ENCODE assay signal across 12 cellular contexts in genomic region chr13:97243915-97244820, GRCh38. TPM values are rescaled to one million over a fixed set of nuclear protein-coding genes. Genes with fewer than 3 reads are reported as not detected.
DNase-seq lines count a peak whose midpoint lies in the region; ATAC-seq and TF ChIP-seq lines count a peak whose summit lies in the region.
"Had no signal": no experiment of that assay in that cellular context is flagged by ENCODE, and none has a peak within 500 bp of the region (broad histone marks: within the 10 kb centered on the region; RNA-seq: fewer than 3 reads in every experiment).

No MANE protein-coding gene starts in this region.

- in situ Hi-C loops in IMR-90 (cut with MboI; ENCODE audit: low sequenced_read_pairs), result no loop called here
- in situ Hi-C loops in KBM-7 (cut with MboI; ENCODE audit: low pct_unique_long_range_greater_than_20kb, low sequenced_read_pairs), result no loop called here

- H2BK20ac ChIP-seq in IMR-90 (ENCODE audit: low read depth, low read length), result no peak overlapping the region; the same call in 1 of the 2 replicates

- no peak for DNase-seq in IMR-90
- DNase-seq in mesenchymal stem cell, result no peak
- no peak for DNase-seq in suprapubic skin (ENCODE audit: low spot score in 2 of 2)
- DNase-seq in KBM-7, result no peak
- DNase-seq in NCI-H82 treated with DMSO at 0.1 percent for 48 hours (lab: John Stamatoyannopoulos, UW; ENCODE audit: unreplicated experiment), result no peak
- no peak for DNase-seq in activated CD4-positive, CD25-positive, alpha-beta regulatory T cell (lab: John Stamatoyannopoulos, UW)
- no peak for DNase-seq in NOMO-1 treated with DMSO at 0.1 percent for 48 hours (lab: John Stamatoyannopoulos, UW; ENCODE audit: unreplicated experiment)
- DNase-seq: activated CD4-positive, alpha-beta T cell treated with anti-CD3 and anti-CD28 coated beads, Interleukin-2, amount 50 U/mL, for 48 hours; SW 1271 had no signal

- TF ChIP-seq POLR2A in IMR-90 (IDR thresholded peaks at IDR 0.05; ENCODE audit: low read depth, low read length) (no peak), suprapubic skin (IDR thresholded peaks at IDR 0.05) (no peak)

- ATAC-seq in IMR-90 (ENCODE audit: low read depth), result no peak
- ATAC-seq: HCT116 had no signal

- H3K4ac ChIP-seq in IMR-90 (ENCODE audit: low read depth, low read length) (no peak overlapping the region), mesenchymal stem cell (ENCODE audit: low read depth in 1 of 2, low read length in 2 of 2) (no peak overlapping the region)

- intact Hi-C loops in IMR-90 (cut with micrococcal nuclease), result no loop called here

- peaks cover 50% of the 10 kb centered on the region; the same call in 1 of the 2 replicates for H4K20me1 ChIP-seq in IMR-90 (ENCODE audit: insufficient read depth, low read length)

- H2AFZ ChIP-seq in IMR-90 (replicated peaks; ENCODE audit: low read length, poor library complexity), result no peak overlapping the region
- H2AFZ ChIP-seq in mesenchymal stem cell (ENCODE audit: low read depth, low read length), result no peak overlapping the region

- 0 out of 2 replicates have a peak overlapping the region, but pooled peaks have one; percentile 5 for H3K56ac ChIP-seq in IMR-90 (ENCODE audit: extremely low read depth, insufficient read depth, low read length)

- CTCF ChIA-PET in IMR-90 (lab: Yijun Ruan, JAX), result interaction anchor here (1.3 kb wide), 1 partner anchor 14 kb away, joined by 3 read pairs; no protein-coding TSS in a partner anchor

- no peak for TF ChIP-seq EP300 in suprapubic skin (IDR thresholded peaks at IDR 0.05)

- H3K79me1 ChIP-seq in IMR-90 (ENCODE audit: low read depth in 1 of 2, low read length in 2 of 2) (peaks cover 17 to 71% of the 10 kb centered on the region in 2 experiments), mesenchymal stem cell (replicated peaks; ENCODE audit: low read length, poor library complexity, severe bottlenecking) (peaks cover 8% of the 10 kb centered on the region)

- peak overlapping the region; percentile 45; the same call in 1 of the 2 replicates for H3K4me2 ChIP-seq in IMR-90 (ENCODE audit: low read depth, low read length)
- no peak overlapping the region for H3K4me2 ChIP-seq in mesenchymal stem cell (ENCODE audit: low read length, poor library complexity, severe bottlenecking)

- H3K23ac ChIP-seq in IMR-90 (ENCODE audit: low read depth, low read length) (peak overlapping the region; percentile 1; the same call in 1 of the 2 replicates), mesenchymal stem cell (ENCODE audit: low read length in 2 of 2) (no peak overlapping the region)

- no peak overlapping the region; the same call in 1 of the 2 replicates for H3K9ac ChIP-seq in IMR-90 (ENCODE audit: low read depth, low read length)
- peak overlapping the region; percentile 65 for H3K9ac ChIP-seq in mesenchymal stem cell (ENCODE audit: low read length)

- H4K5ac ChIP-seq in IMR-90 (ENCODE audit: low read depth, low read length), result no peak overlapping the region; the same call in 1 of the 2 replicates

- no peak for TF ChIP-seq CTCF in IMR-90 (conservative IDR thresholded peaks at IDR 0.05; ENCODE audit: low read depth, low read length)
- TF ChIP-seq CTCF in suprapubic skin (IDR thresholded peaks at IDR 0.05), result no peak

- no peak for TF ChIP-seq RAD21 in IMR-90 (IDR thresholded peaks at IDR 0.05; ENCODE audit: low read length)

- H4K8ac ChIP-seq in IMR-90 (ENCODE audit: low read depth in 2 of 2, low read length in 2 of 2) (no peak overlapping the region; a peak in 1 of 4 replicates), mesenchymal stem cell (ENCODE audit: low read length) (no peak overlapping the region)

- H2BK120ac ChIP-seq in IMR-90 (ENCODE audit: low read depth, low read length) (peak overlapping the region; percentile 17), mesenchymal stem cell (ENCODE audit: low read depth, low read length) (no peak overlapping the region)

- H3K4me3 ChIP-seq in IMR-90 (ENCODE audit: insufficient read depth, low read depth, low read length) (no peak overlapping the region), mesenchymal stem cell (ENCODE audit: insufficient read depth in 1 of 2, low read depth in 1 of 2, low read length in 2 of 2) (no peak overlapping the region), suprapubic skin (no peak overlapping the region)

- H2BK15ac ChIP-seq in IMR-90 (ENCODE audit: low read depth, low read length) (no peak overlapping the region), mesenchymal stem cell (ENCODE audit: low read depth, poor library complexity, severe bottlenecking) (no peak overlapping the region)

- H2BK12ac ChIP-seq in mesenchymal stem cell (ENCODE audit: low read length in 2 of 2), result no peak overlapping the region

- peaks cover 26% of the 10 kb centered on the region for H3K9me1 ChIP-seq in IMR-90 (ENCODE audit: insufficient read depth, low read length)

- H3K18ac ChIP-seq in IMR-90 (ENCODE audit: low read depth, low read length), result peak overlapping the region; percentile 29; the same call in 1 of the 2 replicates
- H3K18ac ChIP-seq in mesenchymal stem cell (ENCODE audit: low read depth in 1 of 2, low read length in 2 of 2), result no peak overlapping the region

- H4K91ac ChIP-seq in IMR-90 (ENCODE audit: insufficient read depth, low read depth, low read length) (0 out of 2 replicates have a peak overlapping the region, but pooled peaks have one; percentile 8), mesenchymal stem cell (ENCODE audit: low read length) (no peak overlapping the region)

- dilution Hi-C loops in IMR-90 (cut with HindIII; ENCODE audit: low sequenced_read_pairs, unreplicated experiment), result no loop called here

- no peaks in the 10 kb centered on the region for H3K9me3 ChIP-seq in IMR-90 (ENCODE audit: control insufficient read depth, insufficient read depth, low read length)
- H3K9me3 ChIP-seq in mesenchymal stem cell (ENCODE audit: control insufficient read depth, low read length), result no peaks in the 10 kb centered on the region
- no peaks in the 10 kb centered on the region for H3K9me3 ChIP-seq in suprapubic skin

- no peaks in the 10 kb centered on the region for H3K27me3 ChIP-seq in IMR-90 (ENCODE audit: control insufficient read depth, insufficient read depth, low read length)
- no peaks in the 10 kb centered on the region for H3K27me3 ChIP-seq in mesenchymal stem cell (ENCODE audit: control insufficient read depth in 1 of 2, insufficient read depth in 1 of 2, low read length in 2 of 2)
- no peaks in the 10 kb centered on the region for H3K27me3 ChIP-seq in suprapubic skin

- 0 out of 2 replicates have a peak overlapping the region, but pooled peaks have one; percentile 5 for H3K14ac ChIP-seq in IMR-90 (replicated peaks; ENCODE audit: low read depth, low read length)
- H3K14ac ChIP-seq in mesenchymal stem cell (ENCODE audit: low read length in 2 of 2), result no peak overlapping the region

- H3K36me3 ChIP-seq in IMR-90 (ENCODE audit: control insufficient read depth, insufficient read depth, low read length), result peaks cover 4% of the 10 kb centered on the region
- no peaks in the 10 kb centered on the region for H3K36me3 ChIP-seq in mesenchymal stem cell (ENCODE audit: control insufficient read depth in 1 of 2, insufficient read depth in 2 of 2, low read depth in 1 of 2, low read length in 2 of 2)
- H3K36me3 ChIP-seq in suprapubic skin, result no peaks in the 10 kb centered on the region

- H3K4me1 ChIP-seq in IMR-90 (ENCODE audit: control insufficient read depth, insufficient read depth, low read length) (peaks cover 22% of the 10 kb centered on the region), mesenchymal stem cell (ENCODE audit: control insufficient read depth, insufficient read depth, low read depth, low read length) (peaks cover 10% of the 10 kb centered on the region), suprapubic skin (peaks cover 81% of the 10 kb centered on the region)

- POLR2A ChIA-PET in IMR-90 (lab: Charles Lee; ENCODE audit: unreplicated experiment), result no interaction called here

- BruUV-seq in IMR-90 (replicated peaks; lab: Mats Ljungman, UMichigan), result no TSS peak

- no peak overlapping the region for H2AK9ac ChIP-seq in IMR-90 (replicated peaks; ENCODE audit: low read depth, low read length, poor library complexity)

- H2BK5ac ChIP-seq in IMR-90 (ENCODE audit: low read depth, low read length, poor library complexity, severe bottlenecking) (peak overlapping the region; percentile 32), mesenchymal stem cell (ENCODE audit: low read depth, low read length, poor library complexity, severe bottlenecking) (no peak overlapping the region)

- H2AK5ac ChIP-seq in IMR-90 (ENCODE audit: low read depth, low read length) (no peak overlapping the region), mesenchymal stem cell (ENCODE audit: low read length, severe bottlenecking) (no peak overlapping the region)

- H3K27ac ChIP-seq in IMR-90 (ENCODE audit: insufficient read depth, low read length) (no peak overlapping the region), cingulate gyrus (ENCODE audit: low read depth, low read length) (peak overlapping the region; percentile 92), mesenchymal stem cell (ENCODE audit: low read length, poor library complexity, severe bottlenecking) (peak overlapping the region; percentile 65), suprapubic skin (peak overlapping the region; percentile 73)
- H3K27ac ChIP-seq: epithelial cell of prostate had no signal

- WGBS in IMR-90 (ENCODE audit: extremely low coverage in 2 of 2, insufficient read length in 1 of 2), 2 experiments, result no CpG with 5 or more reads among the region's 8 CpGs
- WGBS in mesenchymal stem cell, result 61% methylated on average over 5 of the region's 8 CpGs
- WGBS in suprapubic skin, result 44% methylated on average over 8 of the region's 8 CpGs

TF ChIP-seq in IMR-90, 13 proteins besides CTCF, POLR2A, EP300 and RAD21:
- no peak for TF ChIP-seq MXI1 (IDR thresholded peaks at IDR 0.05; ENCODE audit: borderline replicate concordance, low read depth, low read length)

RNA-seq across cellular contexts. Expression of gene MBNL2, which starts 22.0 kb away (rescaled TPM):
- 103 and 126 TPM in 2 replicates for total RNA-seq in IMR-90 (2012; rRNA removed)
- polyA plus RNA-seq in IMR-90 (2012; rRNA removed), result 24.8 and 26.9 TPM in 2 replicates
- polyA plus RNA-seq in IMR-90 (2012; cell fraction: cytosol; rRNA removed), result 8.1 and 11.6 TPM in 2 replicates
- 9.4 and 35.9 TPM in 2 replicates for polyA plus RNA-seq in IMR-90 (2012; cell fraction: nucleus; rRNA removed; ENCODE audit: low replicate concordance)
- 41.7 TPM for polyA plus RNA-seq in mesenchymal stem cell (2013, experiment 1 of 2)
- 43.8 TPM for polyA plus RNA-seq in mesenchymal stem cell (2013, experiment 2 of 2)
- 10 to 100 TPM; 64.2 to 92.4 (median 73.4) TPM for total RNA-seq in suprapubic skin
